In the genomic region with DNA sequence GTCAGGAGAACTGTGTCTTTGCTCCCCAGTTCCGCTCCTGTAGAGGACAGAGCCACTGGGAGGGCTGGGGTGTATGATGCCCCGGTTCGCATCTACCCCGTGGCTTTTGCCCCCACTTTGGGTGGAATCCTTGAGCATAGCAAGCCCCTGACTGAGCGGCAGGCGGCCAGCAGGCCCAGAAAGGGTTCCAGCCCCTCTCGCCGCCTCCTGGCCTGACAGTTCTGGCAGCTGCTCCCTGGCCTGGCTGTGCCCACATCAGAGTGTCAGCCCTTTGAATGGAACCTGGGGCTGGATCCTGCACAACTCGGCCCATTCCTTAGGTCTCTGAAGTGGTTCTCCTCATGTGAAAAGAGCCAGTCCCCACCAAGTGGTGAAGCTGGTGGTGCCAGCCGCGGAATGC, we compare ENCODE assay signal across 11 cellular contexts.
DNase-seq lines count a peak whose midpoint lies in the region; ATAC-seq and TF ChIP-seq lines count a peak whose summit lies in the region.
"Had no signal": no experiment of that assay in that cellular context is flagged by ENCODE, and none has a peak within 500 bp of the region (broad histone marks: within the 10 kb centered on the region; RNA-seq: fewer than 3 reads in every experiment).

No MANE protein-coding gene starts in this region.

- no peak for DNase-seq in effector memory CD8-positive, alpha-beta T cell
- no peak for DNase-seq in DMS153 treated with DMSO at 0.1 percent for 48 hours (lab: John Stamatoyannopoulos, UW; ENCODE audit: unreplicated experiment)
- no peak for DNase-seq in DMS79 treated with DMSO at 0.1 percent for 48 hours (lab: John Stamatoyannopoulos, UW)
- DNase-seq: body of pancreas, NCI-H1417 treated with DMSO at 0.1 percent for 48 hours, PC-3 had no signal

- H3K36me3 Mint-ChIP-seq in effector memory CD8-positive, alpha-beta T cell (ENCODE audit: insufficient read depth): peaks cover 28% of the 10 kb centered on the region

- H3K79me2 ChIP-seq in KMS-11 (ENCODE audit: insufficient read depth, low read depth): no peaks in the 10 kb centered on the region

- ATAC-seq in effector memory CD8-positive, alpha-beta T cell (replicated peaks): no peak
- no peak for ATAC-seq in HG03565 (IDR thresholded peaks at IDR 0.05; ENCODE audit: unreplicated experiment)
- ATAC-seq: body of pancreas, PC-3 had no signal

- peak overlapping the region; percentile 18 to 55 for H3K4me3 Mint-ChIP-seq in effector memory CD8-positive, alpha-beta T cell

- peak overlapping the region in 2 of 11 experiments; percentile 9 to 28; a peak in 1 of 22 replicates for H3K27ac ChIP-seq in BLaER1 treated with 17β-estradiol and CSF1 and Interleukin-3, amounts not matched to agents 10 nM and 100 nM
- peak overlapping the region; percentile 29; the same call in 1 of the 2 replicates for H3K27ac ChIP-seq in KMS-11
- H3K27ac ChIP-seq in rectal smooth muscle tissue (ENCODE audit: low read depth, low read length): peak overlapping the region; percentile 41
- H3K27ac ChIP-seq: body of pancreas, neutrophil had no signal

- peaks cover 88 to 100% (median 96%) of the 10 kb centered on the region in 11 experiments for H3K27me3 ChIP-seq in BLaER1 treated with 17β-estradiol and CSF1 and Interleukin-3, amounts not matched to agents 10 nM and 100 nM
- H3K27me3 ChIP-seq in KMS-11 (ENCODE audit: insufficient read depth, low read depth) (no peaks in the 10 kb centered on the region), rectal smooth muscle tissue (ENCODE audit: control insufficient read depth, insufficient read depth, low read length) (no peaks in the 10 kb centered on the region)
- H3K27me3 ChIP-seq: body of pancreas had no signal

- no peak for TF ChIP-seq CTCF in KMS-11 (conservative IDR thresholded peaks at IDR 0.05; ENCODE audit: low read depth, low read length)

- H3K27me3 Mint-ChIP-seq in effector memory CD8-positive, alpha-beta T cell: peaks cover 0 to 9% of the 10 kb centered on the region in 2 donors

- H3K27ac Mint-ChIP-seq in effector memory CD8-positive, alpha-beta T cell: peak overlapping the region; percentile 79 to 87

- H4K20me1 ChIP-seq in BLaER1 treated with 17β-estradiol and CSF1 and Interleukin-3, amounts not matched to agents 10 nM and 100 nM: peaks cover 0 to 96% (median 55%) of the 10 kb centered on the region in 11 experiments; a peak in 19 of 22 replicates
- H4K20me1 ChIP-seq in KMS-11 (ENCODE audit: insufficient read depth): no peaks in the 10 kb centered on the region

- no peaks in the 10 kb centered on the region for H3K36me3 ChIP-seq in BLaER1 treated with 17β-estradiol and CSF1 and Interleukin-3, amounts not matched to agents 10 nM and 100 nM
- H3K36me3 ChIP-seq in KMS-11 (ENCODE audit: insufficient read depth): no peaks in the 10 kb centered on the region
- no peaks in the 10 kb centered on the region for H3K36me3 ChIP-seq in rectal smooth muscle tissue (ENCODE audit: control insufficient read depth, insufficient read depth, low read length)
- H3K36me3 ChIP-seq: neutrophil had no signal

- H2AFZ ChIP-seq in KMS-11 (ENCODE audit: low read depth): no peak overlapping the region

- peak overlapping the region; percentile 37 to 85 (median 71) for H3K4me2 ChIP-seq in BLaER1 treated with 17β-estradiol and CSF1 and Interleukin-3, amounts not matched to agents 10 nM and 100 nM
- peak overlapping the region; percentile 73 for H3K4me2 ChIP-seq in KMS-11

- H3K4me1 ChIP-seq in BLaER1 treated with 17β-estradiol and CSF1 and Interleukin-3, amounts not matched to agents 10 nM and 100 nM: peaks cover 38 to 70% (median 48%) of the 10 kb centered on the region in 10 experiments
- peaks cover 45% of the 10 kb centered on the region for H3K4me1 ChIP-seq in KMS-11 (ENCODE audit: low read depth, poor library complexity, severe bottlenecking)
- H3K4me1 ChIP-seq in rectal smooth muscle tissue (ENCODE audit: control insufficient read depth, insufficient read depth, low read length): peaks cover 24% of the 10 kb centered on the region
- H3K4me1 ChIP-seq: body of pancreas had no signal

- no peaks in the 10 kb centered on the region for H3K9me3 ChIP-seq in BLaER1 treated with 17β-estradiol and CSF1 and Interleukin-3, amounts not matched to agents 10 nM and 100 nM (replicated peaks in 1 of 11)
- H3K9me3 ChIP-seq: body of pancreas, neutrophil had no signal

- H3K9me3 Mint-ChIP-seq in effector memory CD8-positive, alpha-beta T cell: peaks cover 4 to 10% of the 10 kb centered on the region in 2 donors

- H3K9ac ChIP-seq in BLaER1 treated with 17β-estradiol and CSF1 and Interleukin-3, amounts not matched to agents 10 nM and 100 nM: peak overlapping the region in 4 of 11 experiments; percentile 8 to 36 (median 15); a peak in 1 of 22 replicates
- H3K9ac ChIP-seq in KMS-11 (peak overlapping the region; percentile 11; the same call in 1 of the 2 replicates), rectal smooth muscle tissue (ENCODE audit: low read length) (no peak overlapping the region)

- peaks cover 45 to 51% of the 10 kb centered on the region in 2 donors for H3K4me1 Mint-ChIP-seq in effector memory CD8-positive, alpha-beta T cell (ENCODE audit: low read depth in 2 of 2)

- H3K4me3 ChIP-seq in BLaER1 treated with 17β-estradiol and CSF1 and Interleukin-3, amounts not matched to agents 10 nM and 100 nM: no peak overlapping the region
- H3K4me3 ChIP-seq in KMS-11 (IDR thresholded peaks at IDR 0.05; ENCODE audit: insufficient read depth, low read depth, low read length) (no peak overlapping the region), rectal smooth muscle tissue (ENCODE audit: low read length) (no peak overlapping the region)
- H3K4me3 ChIP-seq: body of pancreas had no signal
